ENCODE assay signal across 20 cellular contexts in the genomic region with DNA sequence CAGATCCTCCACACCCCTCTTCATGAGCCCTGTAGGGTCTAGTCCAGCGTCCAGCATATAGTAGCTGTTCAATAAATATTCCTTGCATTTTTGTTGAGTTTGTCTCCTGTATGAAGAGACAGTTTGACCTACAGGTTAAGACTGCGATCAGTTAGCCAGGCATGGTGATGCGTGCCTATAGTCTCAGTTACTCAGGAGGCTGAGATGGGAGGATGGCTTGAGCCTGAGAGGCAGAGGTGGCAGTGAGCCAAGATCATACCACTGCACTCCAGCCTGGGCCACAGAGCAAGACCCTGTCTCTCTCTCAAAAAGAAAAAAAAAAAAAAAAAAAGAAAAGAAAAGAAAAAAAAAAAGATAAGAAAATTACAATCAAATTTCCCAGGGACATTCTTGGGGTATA. TPM values are rescaled to one million over a fixed set of nuclear protein-coding genes. Genes with fewer than 3 reads are reported as not detected.
DNase-seq lines count a peak whose midpoint lies in the region; ATAC-seq, FAIRE-seq and TF ChIP-seq lines count a peak whose summit lies in the region.
"Had no signal": no experiment of that assay in that cellular context is flagged by ENCODE, and none has a peak within 500 bp of the region (broad histone marks: within the 10 kb centered on the region; RNA-seq: fewer than 3 reads in every experiment).

No MANE protein-coding gene starts in this region.

- H3K4me3 Mint-ChIP-seq in activated naive CD8-positive, alpha-beta T cell treated with anti-CD3 and anti-CD28 coated beads, Interleukin-2, amount 50 U/mL, for 24 hours, result peak overlapping the region; percentile 85
- peak overlapping the region; percentile 82 to 87 for H3K4me3 Mint-ChIP-seq in stimulated activated naive CD8-positive, alpha-beta T cell treated with anti-CD3 and anti-CD28 coated beads, Interleukin-15, amount 100 ng/mL, for 72 hours

- peak overlapping the region; percentile 74 for H3K27ac Mint-ChIP-seq in activated naive CD8-positive, alpha-beta T cell treated with anti-CD3 and anti-CD28 coated beads, Interleukin-2, amount 50 U/mL, for 24 hours
- peak overlapping the region in 1 of 2 donors; percentile 81 for H3K27ac Mint-ChIP-seq in stimulated activated naive CD8-positive, alpha-beta T cell treated with anti-CD3 and anti-CD28 coated beads, Interleukin-15, amount 100 ng/mL, for 72 hours

- H3K4me3 ChIP-seq in liver (ENCODE audit: low read depth in 1 of 3, low read length in 3 of 3) (peak overlapping the region in 2 of 3 donors; percentile 14 to 52), HepG2 (replicated peaks in 1 of 3; ENCODE audit: insufficient read depth in 1 of 3, low read depth in 2 of 3, low read length in 3 of 3) (no peak overlapping the region)
- H3K4me3 ChIP-seq: ascending aorta, GM12878, thyroid gland had no signal

- H4K20me1 ChIP-seq in HepG2 (ENCODE audit: insufficient read depth, low read length), result no peaks in the 10 kb centered on the region

- ATAC-seq in HepG2 (no peak), HG02678 (IDR thresholded peaks at IDR 0.05; ENCODE audit: unreplicated experiment) (no peak)
- no peak for ATAC-seq in activated naive CD8-positive, alpha-beta T cell treated with anti-CD3 and anti-CD28 coated beads, Interleukin-2, amount 50 U/mL, for 24 hours
- ATAC-seq in stimulated activated naive CD8-positive, alpha-beta T cell treated with anti-CD3 and anti-CD28 coated beads, Interleukin-15, amount 100 ng/mL, for 72 hours, result no peak
- ATAC-seq: foreskin keratinocyte, GM12878, left cardiac atrium had no signal

- no peaks in the 10 kb centered on the region for H3K27me3 Mint-ChIP-seq in activated naive CD8-positive, alpha-beta T cell treated with anti-CD3 and anti-CD28 coated beads, Interleukin-2, amount 50 U/mL, for 24 hours
- no peaks in the 10 kb centered on the region for H3K27me3 Mint-ChIP-seq in stimulated activated naive CD8-positive, alpha-beta T cell treated with anti-CD3 and anti-CD28 coated beads, Interleukin-15, amount 100 ng/mL, for 72 hours

- CTCF ChIA-PET in HepG2 (lab: Yijun Ruan, JAX; ENCODE audit: low intra/inter-chr PET ratio, low total read pairs), result no interaction called here

- no peak overlapping the region for H3K4me2 ChIP-seq in HepG2 (ENCODE audit: low read depth, low read length)

- POLR2A ChIA-PET in HepG2 (lab: Yijun Ruan, JAX), result interaction anchor here (5.9 to 6.8 kb wide), 2 partner anchors 16 to 25 kb away, joined by 67 to 135 read pairs; a partner anchor contains a TSS

- H3K27me3 ChIP-seq in liver (ENCODE audit: control insufficient read depth in 4 of 4, insufficient read depth in 4 of 4, low read length in 3 of 4) (no peaks in the 10 kb centered on the region), HepG2 (ENCODE audit: control insufficient read depth in 1 of 2, insufficient read depth in 2 of 2, low read length in 2 of 2) (no peaks in the 10 kb centered on the region)
- H3K27me3 ChIP-seq: ascending aorta, thyroid gland had no signal

- no peaks in the 10 kb centered on the region for H3K79me2 ChIP-seq in HepG2 (ENCODE audit: insufficient read depth, low read length)
- H3K79me2 ChIP-seq: parathyroid adenoma had no signal

- no peak for DNase-seq in HepG2 (ENCODE audit: low spot score)
- DNase-seq in activated naive CD8-positive, alpha-beta T cell treated with anti-CD3 and anti-CD28 coated beads, Interleukin-2, amount 50 U/mL, for 24 hours, result no peak
- DNase-seq in stimulated activated naive CD8-positive, alpha-beta T cell treated with anti-CD3 and anti-CD28 coated beads, Interleukin-15, amount 100 ng/mL, for 72 hours, result no peak
- DNase-seq in stimulated activated CD4-positive, alpha-beta T cell treated with anti-CD3 and anti-CD28 coated beads, Interleukin-1b, Interleukin-23, amount 100 ng/mL, for 48 hours, result no peak
- DNase-seq: foreskin keratinocyte; left cardiac atrium; MM.1S; NCI-H1694; NCI-H2227 treated with DMSO at 0.1 percent for 48 hours; NK-92 treated with Interleukin-12 subunit alpha and Interleukin-12 subunit beta, amount 100 ng/mL, for 24 hours; stimulated activated CD4-positive, alpha-beta T cell treated with anti-CD3 and anti-CD28 coated beads, Interleukin-4, amount 100 ng/mL, for 4 hours; thyroid gland had no signal

- in situ Hi-C loops in HepG2 (cut with HindIII; ENCODE audit: extremely low pct_ligation_motif_present, low pct_unique_long_range_greater_than_20kb), result no loop called here

- no peak overlapping the region for H3K27ac ChIP-seq in liver (ENCODE audit: low read depth in 1 of 2, low read length in 2 of 2)
- H3K27ac ChIP-seq in HepG2 (ENCODE audit: extremely low read length, insufficient read depth, low read length), result no peak overlapping the region
- H3K27ac ChIP-seq: ascending aorta, foreskin keratinocyte, parathyroid adenoma, thyroid gland had no signal

- TF ChIP-seq EP300 in HepG2 (IDR thresholded peaks at IDR 0.05; ENCODE audit: low read depth in 2 of 2, low read length in 2 of 2) (no peak), HepG2 (CRISPR knock-in tag; IDR thresholded peaks at IDR 0.05; ENCODE audit: borderline replicate concordance) (no peak)

- intact Hi-C loops in HepG2 (cut with micrococcal nuclease; ENCODE audit: unreplicated experiment), result no loop called here

- 97% methylated on average over 3 of the region's 3 CpGs for WGBS in liver
- WGBS in HepG2 (ENCODE audit: low lambda C conversion rate), result 95% methylated on average over 3 of the region's 3 CpGs

- H3K9me3 Mint-ChIP-seq in activated naive CD8-positive, alpha-beta T cell treated with anti-CD3 and anti-CD28 coated beads, Interleukin-2, amount 50 U/mL, for 24 hours, result no peaks in the 10 kb centered on the region
- no peaks in the 10 kb centered on the region for H3K9me3 Mint-ChIP-seq in stimulated activated naive CD8-positive, alpha-beta T cell treated with anti-CD3 and anti-CD28 coated beads, Interleukin-15, amount 100 ng/mL, for 72 hours

- peaks cover 13% of the 10 kb centered on the region for H3K36me3 Mint-ChIP-seq in activated naive CD8-positive, alpha-beta T cell treated with anti-CD3 and anti-CD28 coated beads, Interleukin-2, amount 50 U/mL, for 24 hours (ENCODE audit: low read depth)

- no peaks in the 10 kb centered on the region for H3K9me3 ChIP-seq in liver (ENCODE audit: control insufficient read depth in 4 of 4, low read length in 3 of 4)
- H3K9me3 ChIP-seq in HepG2 (ENCODE audit: low read length), result no peaks in the 10 kb centered on the region
- H3K9me3 ChIP-seq: ascending aorta, thyroid gland had no signal

- H3K4me1 ChIP-seq in liver (ENCODE audit: control insufficient read depth in 4 of 4, insufficient read depth in 4 of 4, low read length in 3 of 4), result peaks cover 0 to 25% (median 19%) of the 10 kb centered on the region in 4 donors
- peaks cover 51% of the 10 kb centered on the region for H3K4me1 ChIP-seq in HepG2 (ENCODE audit: insufficient read depth, low read length)
- H3K4me1 ChIP-seq: foreskin keratinocyte, parathyroid adenoma had no signal

- H2AFZ ChIP-seq in HepG2 (ENCODE audit: low read length), result no peak overlapping the region
- H2AFZ ChIP-seq: parathyroid adenoma had no signal

- TF ChIP-seq CTCF in liver (IDR thresholded peaks at IDR 0.05; ENCODE audit: low read depth, low read length, missing input control) (no peak), HepG2 (CRISPR knock-in tag; IDR thresholded peaks at IDR 0.05) (no peak)

- H3K36me3 ChIP-seq in liver (ENCODE audit: control insufficient read depth in 4 of 4, insufficient read depth in 3 of 4, low read depth in 1 of 4, low read length in 3 of 4) (no peaks in the 10 kb centered on the region), HepG2 (replicated peaks in 1 of 2; ENCODE audit: control insufficient read depth in 1 of 2, insufficient read depth in 2 of 2, low read length in 2 of 2) (no peaks in the 10 kb centered on the region)
- H3K36me3 ChIP-seq: ascending aorta, thyroid gland had no signal

- H3K4me1 Mint-ChIP-seq in activated naive CD8-positive, alpha-beta T cell treated with anti-CD3 and anti-CD28 coated beads, Interleukin-2, amount 50 U/mL, for 24 hours, result peaks cover 52% of the 10 kb centered on the region
- H3K4me1 Mint-ChIP-seq in stimulated activated naive CD8-positive, alpha-beta T cell treated with anti-CD3 and anti-CD28 coated beads, Interleukin-15, amount 100 ng/mL, for 72 hours, result peaks cover 58% of the 10 kb centered on the region

- no TSS peak for BruUV-seq in HepG2 (replicated peaks; lab: Mats Ljungman, UMichigan)

- TF ChIP-seq POLR2A in HepG2 (IDR thresholded peaks at IDR 0.05; ENCODE audit: insufficient read depth in 1 of 2, low read depth in 2 of 2, low read length in 2 of 2), result no peak

- FAIRE-seq in HepG2 (lab: Jason Lieb, UNC), result no peak
- FAIRE-seq: G401.6, GM12878 had no signal

- H3K9ac ChIP-seq in liver (ENCODE audit: low read depth in 1 of 2, low read length in 2 of 2), result no peak overlapping the region
- H3K9ac ChIP-seq in HepG2 (ENCODE audit: insufficient read depth, low read depth, low read length), result no peak overlapping the region
- H3K9ac ChIP-seq: parathyroid adenoma had no signal

- TF ChIP-seq RAD21 in liver (IDR thresholded peaks at IDR 0.05) (no peak), HepG2 (CRISPR knock-in tag; IDR thresholded peaks at IDR 0.05) (no peak)

RNA-seq across cellular contexts. Expression of a gene that starts 5.1 kb away (rescaled TPM):
- total RNA-seq in liver (10 to 100 TPM; 14.4 to 14.6 TPM), HepG2 (2016; rRNA removed; fragmentation: Illumina TruSeq; extraction: Trizol) (13.0 and 13.1 TPM in 2 replicates)
- polyA plus RNA-seq in liver (10 to 100 TPM; 33.6 to 36.1 TPM), HepG2 (2011; rRNA removed) (18.4 and 19.3 TPM in 2 replicates)
- total RNA-seq in HepG2 (2016; cell fraction: cytosol; rRNA removed; fragmentation: Illumina TruSeq; extraction: Trizol; ENCODE audit: low read depth), result 4.3 and 6.6 TPM in 2 replicates
- total RNA-seq in HepG2 (2016; cell fraction: insoluble cytoplasmic fraction; rRNA removed; fragmentation: Illumina TruSeq; extraction: Trizol), result 11.4 and 14.7 TPM in 2 replicates
- total RNA-seq in HepG2 (2016; cell fraction: membrane; rRNA removed; fragmentation: Illumina TruSeq; extraction: Trizol), result 8.6 and 10.3 TPM in 2 replicates
- total RNA-seq in HepG2 (2016; cell fraction: nucleus; rRNA removed; fragmentation: Illumina TruSeq; extraction: Trizol), result 7.0 and 9.7 TPM in 2 replicates
- polyA plus RNA-seq in HepG2 (2011; cell fraction: cytosol; rRNA removed), result 31.2 and 40.8 TPM in 2 replicates
- 47.1 and 47.2 TPM in 2 replicates for polyA plus RNA-seq in HepG2 (2011; cell fraction: nucleus; rRNA removed)
- polyA plus RNA-seq in HepG2 (2012), result 17.2 and 18.2 TPM in 2 replicates
- polyA plus RNA-seq in HepG2 (2016; cell fraction: cytosol; fragmentation: Illumina TruSeq; extraction: Trizol; ENCODE audit: low read depth), result 8.4 and 10.7 TPM in 2 replicates
- polyA plus RNA-seq in HepG2 (2016; cell fraction: insoluble cytoplasmic fraction; fragmentation: Illumina TruSeq; extraction: Trizol; ENCODE audit: low read depth), result 13.0 and 17.2 TPM in 2 replicates
- polyA plus RNA-seq in HepG2 (2016; cell fraction: membrane; fragmentation: Illumina TruSeq; extraction: Trizol; ENCODE audit: low read depth), result 10.6 and 12.1 TPM in 2 replicates
- polyA plus RNA-seq in HepG2 (2016; cell fraction: nucleus; fragmentation: Illumina TruSeq; extraction: Trizol; ENCODE audit: insufficient read depth, low read depth), result 20.9 and 24.8 TPM in 2 replicates
- 14.5 and 32.9 TPM in 2 replicates for polyA minus RNA-seq in HepG2 (2011; rRNA and poly(A)+ RNA removed; ENCODE audit: low replicate concordance)
- 6.2 and 7.1 TPM in 2 replicates for polyA minus RNA-seq in HepG2 (2011; cell fraction: cytosol; rRNA and poly(A)+ RNA removed)
- 8.6 and 9.1 TPM in 2 replicates for polyA minus RNA-seq in HepG2 (2011; cell fraction: nucleus; rRNA and poly(A)+ RNA removed)

RNA-seq across cellular contexts. Expression of a gene that starts 13.8 kb away (rescaled TPM):
- under 1 TPM in 1 of 2 donors, not detected in 1; 0.09 TPM for total RNA-seq in liver
- polyA plus RNA-seq in liver, result under 1 TPM in 1 of 2 donors, not detected in 1; 0.24 TPM
- 0.07 TPM in 1 of 2 replicates, not detected in the other for total RNA-seq in HepG2 (2016; rRNA removed; fragmentation: Illumina TruSeq; extraction: Trizol)
- total RNA-seq in HepG2 (2016; cell fraction: cytosol; rRNA removed; fragmentation: Illumina TruSeq; extraction: Trizol; ENCODE audit: low read depth), result 0.40 TPM in 1 of 2 replicates, not detected in the other
- total RNA-seq in HepG2 (2016; cell fraction: insoluble cytoplasmic fraction; rRNA removed; fragmentation: Illumina TruSeq; extraction: Trizol), result not detected in 2 replicates
- 0.28 TPM in 1 of 2 replicates, not detected in the other for total RNA-seq in HepG2 (2016; cell fraction: membrane; rRNA removed; fragmentation: Illumina TruSeq; extraction: Trizol)
- not detected in 2 replicates for total RNA-seq in HepG2 (2016; cell fraction: nucleus; rRNA removed; fragmentation: Illumina TruSeq; extraction: Trizol)
- polyA plus RNA-seq in HepG2 (2011; rRNA removed), result 0.05 TPM in 2 replicates
- polyA plus RNA-seq in HepG2 (2011; cell fraction: cytosol; rRNA removed), result 0.12 and 0.17 TPM in 2 replicates
- 0.19 TPM in 1 of 2 replicates, not detected in the other for polyA plus RNA-seq in HepG2 (2011; cell fraction: nucleus; rRNA removed)
- 1.3 TPM in 2 replicates for polyA plus RNA-seq in HepG2 (2012)
- 0.15 and 0.16 TPM in 2 replicates for polyA plus RNA-seq in HepG2 (2016; cell fraction: cytosol; fragmentation: Illumina TruSeq; extraction: Trizol; ENCODE audit: low read depth)
- polyA plus RNA-seq in HepG2 (2016; cell fraction: insoluble cytoplasmic fraction; fragmentation: Illumina TruSeq; extraction: Trizol; ENCODE audit: low read depth), result 0.26 TPM in 1 of 2 replicates, not detected in the other
- polyA plus RNA-seq in HepG2 (2016; cell fraction: membrane; fragmentation: Illumina TruSeq; extraction: Trizol; ENCODE audit: low read depth), result 0.19 TPM in 1 of 2 replicates, not detected in the other
- polyA plus RNA-seq in HepG2 (2016; cell fraction: nucleus; fragmentation: Illumina TruSeq; extraction: Trizol; ENCODE audit: insufficient read depth, low read depth), result not detected in 2 replicates
- 0.32 and 1.9 TPM in 2 replicates for polyA minus RNA-seq in HepG2 (2011; rRNA and poly(A)+ RNA removed; ENCODE audit: low replicate concordance)
- polyA minus RNA-seq in HepG2 (2011; cell fraction: cytosol; rRNA and poly(A)+ RNA removed), result not detected in 2 replicates
- polyA minus RNA-seq in HepG2 (2011; cell fraction: nucleus; rRNA and poly(A)+ RNA removed), result 0.39 TPM in 1 of 2 replicates, not detected in the other
- total RNA-seq: ascending aorta, chondrocyte, left cardiac atrium, skeletal muscle tissue had no signal

RNA-seq across cellular contexts. Expression of a gene that starts 16.9 kb away (rescaled TPM):
- total RNA-seq in liver (1 to 10 TPM; 4.4 to 5.8 TPM), HepG2 (2016; rRNA removed; fragmentation: Illumina TruSeq; extraction: Trizol) (8.3 and 8.6 TPM in 2 replicates)
- polyA plus RNA-seq in liver (10 to 100 TPM; 14.3 to 14.4 TPM), HepG2 (2011; rRNA removed) (4.3 and 6.4 TPM in 2 replicates)
- 3.2 and 3.3 TPM in 2 replicates for total RNA-seq in HepG2 (2016; cell fraction: cytosol; rRNA removed; fragmentation: Illumina TruSeq; extraction: Trizol; ENCODE audit: low read depth)
- total RNA-seq in HepG2 (2016; cell fraction: insoluble cytoplasmic fraction; rRNA removed; fragmentation: Illumina TruSeq; extraction: Trizol), result 7.7 and 8.0 TPM in 2 replicates
- total RNA-seq in HepG2 (2016; cell fraction: membrane; rRNA removed; fragmentation: Illumina TruSeq; extraction: Trizol), result 5.6 and 6.1 TPM in 2 replicates
- 3.3 and 3.6 TPM in 2 replicates for total RNA-seq in HepG2 (2016; cell fraction: nucleus; rRNA removed; fragmentation: Illumina TruSeq; extraction: Trizol)
- 6.2 and 12.2 TPM in 2 replicates for polyA plus RNA-seq in HepG2 (2011; cell fraction: cytosol; rRNA removed)
- 30.9 and 35.5 TPM in 2 replicates for polyA plus RNA-seq in HepG2 (2011; cell fraction: nucleus; rRNA removed)
- polyA plus RNA-seq in HepG2 (2012), result 4.1 and 4.3 TPM in 2 replicates
- 2.7 and 3.5 TPM in 2 replicates for polyA plus RNA-seq in HepG2 (2016; cell fraction: cytosol; fragmentation: Illumina TruSeq; extraction: Trizol; ENCODE audit: low read depth)
- 6.9 and 8.6 TPM in 2 replicates for polyA plus RNA-seq in HepG2 (2016; cell fraction: insoluble cytoplasmic fraction; fragmentation: Illumina TruSeq; extraction: Trizol; ENCODE audit: low read depth)
- 4.3 and 4.4 TPM in 2 replicates for polyA plus RNA-seq in HepG2 (2016; cell fraction: membrane; fragmentation: Illumina TruSeq; extraction: Trizol; ENCODE audit: low read depth)
- polyA plus RNA-seq in HepG2 (2016; cell fraction: nucleus; fragmentation: Illumina TruSeq; extraction: Trizol; ENCODE audit: insufficient read depth, low read depth), result 9.7 TPM in 2 replicates
- polyA minus RNA-seq in HepG2 (2011; rRNA and poly(A)+ RNA removed; ENCODE audit: low replicate concordance), result 3.8 and 4.9 TPM in 2 replicates
- polyA minus RNA-seq in HepG2 (2011; cell fraction: cytosol; rRNA and poly(A)+ RNA removed), result 2.8 and 4.0 TPM in 2 replicates
- 3.0 and 3.4 TPM in 2 replicates for polyA minus RNA-seq in HepG2 (2011; cell fraction: nucleus; rRNA and poly(A)+ RNA removed)

RNA-seq across cellular contexts. Expression of a gene that starts 18.9 kb away (rescaled TPM):
- under 1 TPM; 0.56 to 0.59 TPM for total RNA-seq in liver
- polyA plus RNA-seq in liver, result 1 to 10 TPM in 1 of 2 donors, under 1 TPM in 1; 0.84 to 1.3 TPM
- 0.11 and 0.35 TPM in 2 replicates for total RNA-seq in HepG2 (2016; rRNA removed; fragmentation: Illumina TruSeq; extraction: Trizol)
- total RNA-seq in HepG2 (2016; cell fraction: cytosol; rRNA removed; fragmentation: Illumina TruSeq; extraction: Trizol; ENCODE audit: low read depth), result 0.18 TPM in 1 of 2 replicates, not detected in the other
- total RNA-seq in HepG2 (2016; cell fraction: insoluble cytoplasmic fraction; rRNA removed; fragmentation: Illumina TruSeq; extraction: Trizol), result 0.21 and 0.65 TPM in 2 replicates
- total RNA-seq in HepG2 (2016; cell fraction: membrane; rRNA removed; fragmentation: Illumina TruSeq; extraction: Trizol), result 0.34 and 0.62 TPM in 2 replicates
- total RNA-seq in HepG2 (2016; cell fraction: nucleus; rRNA removed; fragmentation: Illumina TruSeq; extraction: Trizol), result 0.34 and 0.75 TPM in 2 replicates
- polyA plus RNA-seq in HepG2 (2011; rRNA removed), result 0.58 and 0.59 TPM in 2 replicates
- polyA plus RNA-seq in HepG2 (2011; cell fraction: cytosol; rRNA removed), result 0.10 and 0.36 TPM in 2 replicates
- polyA plus RNA-seq in HepG2 (2011; cell fraction: nucleus; rRNA removed), result 3.4 and 4.7 TPM in 2 replicates
- polyA plus RNA-seq in HepG2 (2012), result 1.1 and 1.5 TPM in 2 replicates
- 0.15 and 0.31 TPM in 2 replicates for polyA plus RNA-seq in HepG2 (2016; cell fraction: cytosol; fragmentation: Illumina TruSeq; extraction: Trizol; ENCODE audit: low read depth)
- polyA plus RNA-seq in HepG2 (2016; cell fraction: insoluble cytoplasmic fraction; fragmentation: Illumina TruSeq; extraction: Trizol; ENCODE audit: low read depth), result 0.29 and 0.33 TPM in 2 replicates
- polyA plus RNA-seq in HepG2 (2016; cell fraction: membrane; fragmentation: Illumina TruSeq; extraction: Trizol; ENCODE audit: low read depth), result 0.44 and 0.48 TPM in 2 replicates
- polyA plus RNA-seq in HepG2 (2016; cell fraction: nucleus; fragmentation: Illumina TruSeq; extraction: Trizol; ENCODE audit: insufficient read depth, low read depth), result 0.94 and 0.97 TPM in 2 replicates
- 0.47 and 0.96 TPM in 2 replicates for polyA minus RNA-seq in HepG2 (2011; rRNA and poly(A)+ RNA removed; ENCODE audit: low replicate concordance)
- polyA minus RNA-seq in HepG2 (2011; cell fraction: cytosol; rRNA and poly(A)+ RNA removed), result 0.44 TPM in 1 of 2 replicates, not detected in the other
- polyA minus RNA-seq in HepG2 (2011; cell fraction: nucleus; rRNA and poly(A)+ RNA removed), result 0.87 and 1.2 TPM in 2 replicates
- total RNA-seq: ascending aorta had no signal

RNA-seq across cellular contexts. Expression of a gene that starts 42.0 kb away (rescaled TPM):
- total RNA-seq in liver (1 to 10 TPM; 7.1 to 8.5 TPM), HepG2 (2016; rRNA removed; fragmentation: Illumina TruSeq; extraction: Trizol) (7.7 and 8.2 TPM in 2 replicates)
- polyA plus RNA-seq in liver (1 to 10 TPM; 1.8 to 7.2 TPM), HepG2 (2011; rRNA removed) (12.5 and 15.5 TPM in 2 replicates)
- 2.2 and 3.1 TPM in 2 replicates for total RNA-seq in HepG2 (2016; cell fraction: cytosol; rRNA removed; fragmentation: Illumina TruSeq; extraction: Trizol; ENCODE audit: low read depth)
- total RNA-seq in HepG2 (2016; cell fraction: insoluble cytoplasmic fraction; rRNA removed; fragmentation: Illumina TruSeq; extraction: Trizol), result 6.6 and 8.7 TPM in 2 replicates
- 4.0 and 5.5 TPM in 2 replicates for total RNA-seq in HepG2 (2016; cell fraction: membrane; rRNA removed; fragmentation: Illumina TruSeq; extraction: Trizol)
- total RNA-seq in HepG2 (2016; cell fraction: nucleus; rRNA removed; fragmentation: Illumina TruSeq; extraction: Trizol), result 7.7 and 7.8 TPM in 2 replicates
- polyA plus RNA-seq in HepG2 (2011; cell fraction: cytosol; rRNA removed), result 8.4 and 11.7 TPM in 2 replicates
- 56.1 and 62.0 TPM in 2 replicates for polyA plus RNA-seq in HepG2 (2011; cell fraction: nucleus; rRNA removed)
- 8.9 and 9.6 TPM in 2 replicates for polyA plus RNA-seq in HepG2 (2012)
- 1.4 and 1.6 TPM in 2 replicates for polyA plus RNA-seq in HepG2 (2016; cell fraction: cytosol; fragmentation: Illumina TruSeq; extraction: Trizol; ENCODE audit: low read depth)
- polyA plus RNA-seq in HepG2 (2016; cell fraction: insoluble cytoplasmic fraction; fragmentation: Illumina TruSeq; extraction: Trizol; ENCODE audit: low read depth), result 6.6 and 9.1 TPM in 2 replicates
- polyA plus RNA-seq in HepG2 (2016; cell fraction: membrane; fragmentation: Illumina TruSeq; extraction: Trizol; ENCODE audit: low read depth), result 2.4 and 2.8 TPM in 2 replicates
- polyA plus RNA-seq in HepG2 (2016; cell fraction: nucleus; fragmentation: Illumina TruSeq; extraction: Trizol; ENCODE audit: insufficient read depth, low read depth), result 20.9 and 25.8 TPM in 2 replicates
- polyA minus RNA-seq in HepG2 (2011; rRNA and poly(A)+ RNA removed; ENCODE audit: low replicate concordance), result 14.9 and 16.9 TPM in 2 replicates
- polyA minus RNA-seq in HepG2 (2011; cell fraction: cytosol; rRNA and poly(A)+ RNA removed), result 10.5 and 12.6 TPM in 2 replicates
- 9.5 and 12.2 TPM in 2 replicates for polyA minus RNA-seq in HepG2 (2011; cell fraction: nucleus; rRNA and poly(A)+ RNA removed)

Comparison
In these comparisons a context has a peak if more than half of its experiments do, and no peak if none do; other contexts are left out.
1. H3K4me3 ChIP-seq: peak in liver (2 of 3); none in HepG2 (0 of 3).